In the genomic region with DNA sequence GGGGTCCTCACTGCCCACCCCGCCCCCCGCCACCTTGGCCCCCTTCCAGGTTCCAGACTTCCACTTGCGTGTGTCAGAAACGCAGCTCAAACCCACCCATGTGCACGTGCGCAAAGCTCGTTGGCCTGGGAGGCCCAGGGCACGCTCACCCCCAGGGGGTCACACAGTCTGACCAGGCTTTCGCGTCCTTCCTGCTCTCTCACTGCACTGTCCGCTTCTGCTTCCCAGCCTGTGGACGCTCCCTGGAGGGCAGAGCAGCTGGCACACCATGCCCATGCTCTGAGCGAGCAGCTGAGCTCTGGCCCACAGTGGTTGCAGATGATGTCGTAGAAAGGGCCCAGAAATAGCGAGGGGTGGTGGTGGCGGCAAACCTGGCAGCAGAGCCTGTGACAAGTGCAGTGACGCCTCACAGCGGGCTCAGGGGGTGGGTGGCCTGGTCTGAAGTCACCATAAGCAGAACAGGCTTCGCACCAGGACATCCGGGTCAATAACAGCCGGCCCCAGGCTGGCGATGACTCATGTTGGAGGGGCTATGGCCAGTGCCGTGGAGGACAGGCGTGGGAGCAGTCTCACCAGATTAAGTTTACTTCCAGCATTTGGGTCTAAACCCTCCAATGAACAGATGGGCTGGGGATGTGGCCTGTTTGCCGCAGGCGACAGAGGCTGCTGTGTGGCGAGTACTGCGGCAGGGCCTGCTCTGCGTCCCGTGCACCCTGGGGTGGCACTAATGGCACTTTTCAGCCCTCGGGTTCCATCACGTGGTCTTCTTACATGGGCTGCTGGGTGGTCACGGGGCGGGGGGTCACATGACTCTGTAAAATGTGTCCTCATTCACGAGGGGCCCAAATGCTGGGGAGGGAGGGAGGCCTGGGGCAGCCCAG, we compare ENCODE assay signal across 1 cellular context.
A peak's percentile ranks its signal among the peaks of the same experiment; 100 is the strongest.
TF ChIP-seq lines count a peak whose summit lies in the region.

No MANE protein-coding gene starts in this region.

TF ChIP-seq in K562, 482 proteins besides CTCF, POLR2A, EP300 and RAD21 (continued from another document and continues in another):
- TF ChIP-seq, protein P1, sequence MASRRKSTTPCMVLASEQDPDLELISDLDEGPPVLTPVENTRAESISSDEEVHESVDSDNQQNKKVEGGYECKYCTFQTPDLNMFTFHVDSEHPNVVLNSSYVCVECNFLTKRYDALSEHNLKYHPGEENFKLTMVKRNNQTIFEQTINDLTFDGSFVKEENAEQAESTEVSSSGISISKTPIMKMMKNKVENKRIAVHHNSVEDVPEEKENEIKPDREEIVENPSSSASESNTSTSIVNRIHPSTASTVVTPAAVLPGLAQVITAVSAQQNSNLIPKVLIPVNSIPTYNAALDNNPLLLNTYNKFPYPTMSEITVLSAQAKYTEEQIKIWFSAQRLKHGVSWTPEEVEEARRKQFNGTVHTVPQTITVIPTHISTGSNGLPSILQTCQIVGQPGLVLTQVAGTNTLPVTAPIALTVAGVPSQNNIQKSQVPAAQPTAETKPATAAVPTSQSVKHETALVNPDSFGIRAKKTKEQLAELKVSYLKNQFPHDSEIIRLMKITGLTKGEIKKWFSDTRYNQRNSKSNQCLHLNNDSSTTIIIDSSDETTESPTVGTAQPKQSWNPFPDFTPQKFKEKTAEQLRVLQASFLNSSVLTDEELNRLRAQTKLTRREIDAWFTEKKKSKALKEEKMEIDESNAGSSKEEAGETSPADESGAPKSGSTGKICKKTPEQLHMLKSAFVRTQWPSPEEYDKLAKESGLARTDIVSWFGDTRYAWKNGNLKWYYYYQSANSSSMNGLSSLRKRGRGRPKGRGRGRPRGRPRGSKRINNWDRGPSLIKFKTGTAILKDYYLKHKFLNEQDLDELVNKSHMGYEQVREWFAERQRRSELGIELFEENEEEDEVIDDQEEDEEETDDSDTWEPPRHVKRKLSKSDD (conservative IDR thresholded peaks at IDR 0.05; ENCODE audit: low read length) = no peak
- TF ChIP-seq RCOR1 (IDR thresholded peaks at IDR 0.05; ENCODE audit: borderline replicate concordance in 1 of 2, low read depth in 2 of 2, low read length in 2 of 2) (no peak), NFE2L1 (tag; IDR thresholded peaks at IDR 0.05; ENCODE audit: borderline replicate concordance, low read depth) (no peak), CREBBP (IDR thresholded peaks at IDR 0.05; ENCODE audit: low read depth, low read length) (no peak), TAF9B (IDR thresholded peaks at IDR 0.05; ENCODE audit: partially characterized antibody) (peak; percentile 40), GATAD2B (IDR thresholded peaks at IDR 0.05; ENCODE audit: borderline replicate concordance) (no peak), SNIP1 (IDR thresholded peaks at IDR 0.05; ENCODE audit: low read depth) (no peak), CBX1 (IDR thresholded peaks at IDR 0.05; ENCODE audit: low read depth) (no peak), RBM14 (IDR thresholded peaks at IDR 0.05; ENCODE audit: borderline replicate concordance, insufficient read depth, low read depth, low read length) (no peak), TGIF2 (CRISPR knock-in tag; IDR thresholded peaks at IDR 0.05) (no peak), MBD2 (IDR thresholded peaks at IDR 0.05; ENCODE audit: borderline replicate concordance, low read depth) (no peak; the same call in 1 of the 2 replicates), KLF6 (CRISPR knock-in tag; IDR thresholded peaks at IDR 0.05; ENCODE audit: borderline replicate concordance) (no peak), MCM5 (IDR thresholded peaks at IDR 0.05; ENCODE audit: low read depth) (no peak), SMARCA4 (IDR thresholded peaks at IDR 0.05) (peak; percentile 48; the same call in 1 of the 2 replicates), ZSCAN29 (IDR thresholded peaks at IDR 0.05) (no peak), ILF3 (IDR thresholded peaks at IDR 0.05; ENCODE audit: borderline replicate concordance) (no peak), ZNF175 (CRISPR knock-in tag; IDR thresholded peaks at IDR 0.05; ENCODE audit: low read depth) (no peak), HMG20A (CRISPR knock-in tag; conservative IDR thresholded peaks at IDR 0.05) (no peak), SOX6 (IDR thresholded peaks at IDR 0.05) (no peak), ZNF224 (CRISPR knock-in tag; IDR thresholded peaks at IDR 0.05) (no peak), ELF4 (CRISPR knock-in tag; IDR thresholded peaks at IDR 0.05) (no peak), SMAD3 (CRISPR knock-in tag; conservative IDR thresholded peaks at IDR 0.05) (no peak), THRAP3 (IDR thresholded peaks at IDR 0.05; ENCODE audit: borderline replicate concordance) (no peak), KDM2B (CRISPR knock-in tag; IDR thresholded peaks at IDR 0.05) (no peak), SIN3A (IDR thresholded peaks at IDR 0.05; ENCODE audit: borderline replicate concordance in 2 of 2, control insufficient read depth in 1 of 2, low read depth in 2 of 2, low read length in 2 of 2) (no peak), ZNF699 (CRISPR knock-in tag; IDR thresholded peaks at IDR 0.05; ENCODE audit: insufficient replicate concordance) (no peak), NBN (IDR thresholded peaks at IDR 0.05; ENCODE audit: low read depth) (no peak)
- TF ChIP-seq, protein P2, sequence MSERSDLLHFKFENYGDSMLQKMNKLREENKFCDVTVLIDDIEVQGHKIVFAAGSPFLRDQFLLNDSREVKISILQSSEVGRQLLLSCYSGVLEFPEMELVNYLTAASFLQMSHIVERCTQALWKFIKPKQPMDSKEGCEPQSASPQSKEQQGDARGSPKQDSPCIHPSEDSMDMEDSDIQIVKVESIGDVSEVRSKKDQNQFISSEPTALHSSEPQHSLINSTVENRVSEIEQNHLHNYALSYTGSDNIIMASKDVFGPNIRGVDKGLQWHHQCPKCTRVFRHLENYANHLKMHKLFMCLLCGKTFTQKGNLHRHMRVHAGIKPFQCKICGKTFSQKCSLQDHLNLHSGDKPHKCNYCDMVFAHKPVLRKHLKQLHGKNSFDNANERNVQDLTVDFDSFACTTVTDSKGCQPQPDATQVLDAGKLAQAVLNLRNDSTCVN (CRISPR knock-in tag; IDR thresholded peaks at IDR 0.05) = no peak
- TF ChIP-seq, protein P3, sequence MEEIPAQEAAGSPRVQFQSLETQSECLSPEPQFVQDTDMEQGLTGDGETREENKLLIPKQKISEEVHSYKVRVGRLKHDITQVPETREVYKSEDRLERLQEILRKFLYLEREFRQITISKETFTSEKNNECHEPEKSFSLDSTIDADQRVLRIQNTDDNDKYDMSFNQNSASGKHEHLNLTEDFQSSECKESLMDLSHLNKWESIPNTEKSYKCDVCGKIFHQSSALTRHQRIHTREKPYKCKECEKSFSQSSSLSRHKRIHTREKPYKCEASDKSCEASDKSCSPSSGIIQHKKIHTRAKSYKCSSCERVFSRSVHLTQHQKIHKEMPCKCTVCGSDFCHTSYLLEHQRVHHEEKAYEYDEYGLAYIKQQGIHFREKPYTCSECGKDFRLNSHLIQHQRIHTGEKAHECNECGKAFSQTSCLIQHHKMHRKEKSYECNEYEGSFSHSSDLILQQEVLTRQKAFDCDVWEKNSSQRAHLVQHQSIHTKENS (CRISPR knock-in tag; IDR thresholded peaks at IDR 0.05) = no peak
- TF ChIP-seq, protein P4, sequence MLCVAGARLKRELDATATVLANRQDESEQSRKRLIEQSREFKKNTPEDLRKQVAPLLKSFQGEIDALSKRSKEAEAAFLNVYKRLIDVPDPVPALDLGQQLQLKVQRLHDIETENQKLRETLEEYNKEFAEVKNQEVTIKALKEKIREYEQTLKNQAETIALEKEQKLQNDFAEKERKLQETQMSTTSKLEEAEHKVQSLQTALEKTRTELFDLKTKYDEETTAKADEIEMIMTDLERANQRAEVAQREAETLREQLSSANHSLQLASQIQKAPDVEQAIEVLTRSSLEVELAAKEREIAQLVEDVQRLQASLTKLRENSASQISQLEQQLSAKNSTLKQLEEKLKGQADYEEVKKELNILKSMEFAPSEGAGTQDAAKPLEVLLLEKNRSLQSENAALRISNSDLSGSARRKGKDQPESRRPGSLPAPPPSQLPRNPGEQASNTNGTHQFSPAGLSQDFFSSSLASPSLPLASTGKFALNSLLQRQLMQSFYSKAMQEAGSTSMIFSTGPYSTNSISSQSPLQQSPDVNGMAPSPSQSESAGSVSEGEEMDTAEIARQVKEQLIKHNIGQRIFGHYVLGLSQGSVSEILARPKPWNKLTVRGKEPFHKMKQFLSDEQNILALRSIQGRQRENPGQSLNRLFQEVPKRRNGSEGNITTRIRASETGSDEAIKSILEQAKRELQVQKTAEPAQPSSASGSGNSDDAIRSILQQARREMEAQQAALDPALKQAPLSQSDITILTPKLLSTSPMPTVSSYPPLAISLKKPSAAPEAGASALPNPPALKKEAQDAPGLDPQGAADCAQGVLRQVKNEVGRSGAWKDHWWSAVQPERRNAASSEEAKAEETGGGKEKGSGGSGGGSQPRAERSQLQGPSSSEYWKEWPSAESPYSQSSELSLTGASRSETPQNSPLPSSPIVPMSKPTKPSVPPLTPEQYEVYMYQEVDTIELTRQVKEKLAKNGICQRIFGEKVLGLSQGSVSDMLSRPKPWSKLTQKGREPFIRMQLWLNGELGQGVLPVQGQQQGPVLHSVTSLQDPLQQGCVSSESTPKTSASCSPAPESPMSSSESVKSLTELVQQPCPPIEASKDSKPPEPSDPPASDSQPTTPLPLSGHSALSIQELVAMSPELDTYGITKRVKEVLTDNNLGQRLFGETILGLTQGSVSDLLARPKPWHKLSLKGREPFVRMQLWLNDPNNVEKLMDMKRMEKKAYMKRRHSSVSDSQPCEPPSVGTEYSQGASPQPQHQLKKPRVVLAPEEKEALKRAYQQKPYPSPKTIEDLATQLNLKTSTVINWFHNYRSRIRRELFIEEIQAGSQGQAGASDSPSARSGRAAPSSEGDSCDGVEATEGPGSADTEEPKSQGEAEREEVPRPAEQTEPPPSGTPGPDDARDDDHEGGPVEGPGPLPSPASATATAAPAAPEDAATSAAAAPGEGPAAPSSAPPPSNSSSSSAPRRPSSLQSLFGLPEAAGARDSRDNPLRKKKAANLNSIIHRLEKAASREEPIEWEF (CRISPR knock-in tag; IDR thresholded peaks at IDR 0.05) = no peak
- TF ChIP-seq, protein P5, sequence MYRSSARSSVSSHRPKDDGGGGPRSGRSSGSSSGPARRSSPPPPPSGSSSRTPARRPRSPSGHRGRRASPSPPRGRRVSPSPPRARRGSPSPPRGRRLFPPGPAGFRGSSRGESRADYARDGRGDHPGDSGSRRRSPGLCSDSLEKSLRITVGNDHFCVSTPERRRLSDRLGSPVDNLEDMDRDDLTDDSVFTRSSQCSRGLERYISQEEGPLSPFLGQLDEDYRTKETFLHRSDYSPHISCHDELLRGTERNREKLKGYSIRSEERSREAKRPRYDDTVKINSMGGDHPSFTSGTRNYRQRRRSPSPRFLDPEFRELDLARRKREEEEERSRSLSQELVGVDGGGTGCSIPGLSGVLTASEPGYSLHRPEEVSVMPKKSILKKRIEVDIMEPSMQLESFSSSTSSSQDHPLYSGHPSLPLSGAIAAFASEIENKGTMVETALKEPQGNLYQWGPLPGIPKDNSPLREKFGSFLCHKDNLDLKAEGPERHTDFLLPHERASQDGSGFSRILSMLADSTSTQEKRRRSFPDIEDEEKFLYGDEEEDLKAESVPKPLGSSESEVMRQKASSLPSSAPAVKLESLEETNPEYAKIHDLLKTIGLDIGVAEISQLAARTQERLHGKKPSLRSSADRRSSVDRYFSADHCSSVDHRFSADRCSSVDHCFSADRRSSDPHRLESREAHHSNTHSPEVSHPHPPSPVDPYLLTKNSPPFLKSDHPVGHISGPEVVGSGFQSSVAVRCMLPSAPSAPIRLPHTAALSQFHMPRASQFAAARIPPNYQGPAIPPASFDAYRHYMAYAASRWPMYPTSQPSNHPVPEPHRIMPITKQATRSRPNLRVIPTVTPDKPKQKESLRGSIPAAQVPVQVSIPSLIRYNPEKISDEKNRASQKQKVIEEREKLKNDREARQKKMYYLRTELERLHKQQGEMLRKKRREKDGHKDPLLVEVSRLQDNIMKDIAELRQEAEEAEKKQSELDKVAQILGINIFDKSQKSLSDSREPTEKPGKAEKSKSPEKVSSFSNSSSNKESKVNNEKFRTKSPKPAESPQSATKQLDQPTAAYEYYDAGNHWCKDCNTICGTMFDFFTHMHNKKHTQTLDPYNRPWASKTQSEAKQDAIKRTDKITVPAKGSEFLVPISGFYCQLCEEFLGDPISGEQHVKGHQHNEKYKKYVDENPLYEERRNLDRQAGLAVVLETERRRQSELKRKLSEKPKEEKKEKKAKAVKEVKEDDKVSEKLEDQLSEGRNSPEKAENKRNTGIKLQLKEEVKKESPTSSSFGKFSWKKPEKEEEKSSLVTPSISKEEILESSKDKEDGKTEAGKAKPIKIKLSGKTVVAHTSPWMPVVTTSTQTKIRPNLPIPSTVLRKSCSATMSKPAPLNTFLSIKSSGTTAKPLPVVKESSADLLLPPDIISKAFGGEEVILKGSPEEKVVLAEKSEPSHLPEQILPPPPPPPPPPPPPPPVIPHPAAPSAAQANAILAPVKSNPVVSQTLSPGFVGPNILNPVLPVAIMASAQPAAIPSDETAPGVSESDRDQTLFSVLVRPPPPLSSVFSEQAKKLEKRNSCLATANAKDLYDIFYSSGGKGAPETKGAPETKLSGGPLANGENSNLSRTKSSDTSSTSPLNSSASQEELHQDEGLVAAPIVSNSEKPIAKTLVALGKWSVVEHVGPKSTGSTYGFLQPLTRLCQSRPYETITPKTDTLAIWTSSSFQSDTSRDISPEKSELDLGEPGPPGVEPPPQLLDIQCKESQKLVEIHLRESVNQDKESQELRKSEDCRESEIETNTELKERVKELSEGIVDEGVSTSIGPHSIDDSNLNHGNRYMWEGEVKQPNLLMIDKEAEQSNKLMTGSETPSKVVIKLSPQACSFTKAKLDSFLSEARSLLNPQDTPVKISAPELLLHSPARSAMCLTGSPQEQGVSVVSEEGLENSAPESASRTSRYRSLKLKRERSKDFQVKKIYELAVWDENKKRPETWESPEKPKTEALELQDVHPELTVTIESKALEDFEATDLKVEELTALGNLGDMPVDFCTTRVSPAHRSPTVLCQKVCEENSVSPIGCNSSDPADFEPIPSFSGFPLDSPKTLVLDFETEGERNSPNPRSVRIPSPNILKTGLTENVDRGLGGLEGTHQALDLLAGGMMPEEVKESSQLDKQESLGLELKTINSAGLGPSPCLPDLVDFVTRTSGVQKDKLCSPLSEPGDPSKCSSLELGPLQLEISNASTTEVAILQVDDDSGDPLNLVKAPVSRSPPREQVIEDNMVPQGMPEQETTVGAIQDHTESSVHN (IDR thresholded peaks at IDR 0.05; ENCODE audit: borderline replicate concordance in 1 of 2, low read depth in 1 of 2) = no peak
- TF ChIP-seq, protein P6, sequence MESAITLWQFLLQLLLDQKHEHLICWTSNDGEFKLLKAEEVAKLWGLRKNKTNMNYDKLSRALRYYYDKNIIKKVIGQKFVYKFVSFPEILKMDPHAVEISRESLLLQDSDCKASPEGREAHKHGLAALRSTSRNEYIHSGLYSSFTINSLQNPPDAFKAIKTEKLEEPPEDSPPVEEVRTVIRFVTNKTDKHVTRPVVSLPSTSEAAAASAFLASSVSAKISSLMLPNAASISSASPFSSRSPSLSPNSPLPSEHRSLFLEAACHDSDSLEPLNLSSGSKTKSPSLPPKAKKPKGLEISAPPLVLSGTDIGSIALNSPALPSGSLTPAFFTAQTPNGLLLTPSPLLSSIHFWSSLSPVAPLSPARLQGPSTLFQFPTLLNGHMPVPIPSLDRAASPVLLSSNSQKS (CRISPR knock-in tag; IDR thresholded peaks at IDR 0.05) = no peak
- TF ChIP-seq, protein P7, sequence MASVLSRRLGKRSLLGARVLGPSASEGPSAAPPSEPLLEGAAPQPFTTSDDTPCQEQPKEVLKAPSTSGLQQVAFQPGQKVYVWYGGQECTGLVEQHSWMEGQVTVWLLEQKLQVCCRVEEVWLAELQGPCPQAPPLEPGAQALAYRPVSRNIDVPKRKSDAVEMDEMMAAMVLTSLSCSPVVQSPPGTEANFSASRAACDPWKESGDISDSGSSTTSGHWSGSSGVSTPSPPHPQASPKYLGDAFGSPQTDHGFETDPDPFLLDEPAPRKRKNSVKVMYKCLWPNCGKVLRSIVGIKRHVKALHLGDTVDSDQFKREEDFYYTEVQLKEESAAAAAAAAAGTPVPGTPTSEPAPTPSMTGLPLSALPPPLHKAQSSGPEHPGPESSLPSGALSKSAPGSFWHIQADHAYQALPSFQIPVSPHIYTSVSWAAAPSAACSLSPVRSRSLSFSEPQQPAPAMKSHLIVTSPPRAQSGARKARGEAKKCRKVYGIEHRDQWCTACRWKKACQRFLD (CRISPR knock-in tag; IDR thresholded peaks at IDR 0.05) = no peak
